Comparison of ENCODE assay signal across 8 cellular contexts in the genomic region with DNA sequence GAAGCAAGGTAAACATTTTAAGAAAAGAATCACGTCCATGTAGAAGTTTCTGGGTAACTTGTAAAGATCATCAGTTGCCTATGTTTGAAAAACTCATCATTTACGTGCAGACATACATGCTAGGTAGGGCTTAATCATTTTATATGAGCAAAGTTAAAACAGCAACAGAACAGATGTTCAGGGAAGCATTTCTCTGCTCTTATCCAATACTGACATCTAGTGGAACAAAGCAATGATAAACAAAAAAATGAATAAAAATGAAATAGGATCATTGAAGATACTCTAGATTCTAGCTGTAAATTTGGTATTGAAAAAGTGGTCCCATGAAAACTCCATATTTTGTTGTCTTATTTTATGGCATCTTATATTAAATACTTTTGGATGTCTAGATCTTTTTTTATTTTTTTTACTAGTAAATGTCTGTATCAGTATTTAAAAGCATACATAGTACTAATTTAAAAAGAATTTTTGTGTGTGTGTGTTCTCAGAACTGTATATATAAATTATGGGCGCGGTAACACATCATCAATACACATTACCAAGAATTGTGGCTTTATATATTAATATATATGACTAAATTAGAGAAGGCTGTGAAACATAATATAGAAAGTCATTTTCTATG.
DNase-seq lines count a peak whose midpoint lies in the region; ATAC-seq, FAIRE-seq and TF ChIP-seq lines count a peak whose summit lies in the region.

No MANE protein-coding gene starts in this region.

- intact Hi-C loops in prostate gland (cut with DNase I) = loop anchor here (10.0 kb wide), 1 partner anchor 328 kb away; no protein-coding TSS in a partner anchor

- no peaks in the 10 kb centered on the region for H3K36me3 ChIP-seq in prostate gland

- H3K27ac ChIP-seq in prostate gland = no peak overlapping the region

- in situ Hi-C loops in Caki2 (cut with HindIII; ENCODE audit: low pct_unique_long_range_greater_than_20kb, low sequenced_read_pairs) = no loop called here

- FAIRE-seq in endometrium (lab: Jason Lieb, UNC) = peak; percentile 57

- 28% methylated on average over 4 of the region's 4 CpGs for WGBS in prostate gland

- no peaks in the 10 kb centered on the region for H3K9me3 ChIP-seq in prostate gland

- TF ChIP-seq CTCF in prostate gland (IDR thresholded peaks at IDR 0.05) = peak in 3 of 4 experiments; percentile 45 to 62 (median 60)

- H3K4me3 ChIP-seq in prostate gland = no peak overlapping the region

- TF ChIP-seq POLR2A in prostate gland (IDR thresholded peaks at IDR 0.05) = no peak
- TF ChIP-seq POLR2A in GM18505 (IDR thresholded peaks at IDR 0.05; ENCODE audit: borderline replicate concordance, extremely low read depth, insufficient read depth, insufficient read length) = no peak

- ATAC-seq in HG02798 (IDR thresholded peaks at IDR 0.05; ENCODE audit: poor library complexity, unreplicated experiment) (peak; percentile 45), GM18505 (IDR thresholded peaks at IDR 0.05; ENCODE audit: unreplicated experiment) (no peak)

- no peaks in the 10 kb centered on the region for H3K4me1 ChIP-seq in prostate gland (replicated peaks)

- DNase-seq in Caki2 (ENCODE audit: low read depth) (peak; percentile 24), NCI-H82 (lab: John Stamatoyannopoulos, UW) (peak; percentile 48), prostate gland (ENCODE audit: low spot score) (no peak), NCI-H1930 (lab: John Stamatoyannopoulos, UW) (no peak)
- no peak for DNase-seq in activated CD4-positive, CD25-positive, alpha-beta regulatory T cell treated with anti-CD3 and anti-CD28 coated beads, Interleukin-2, amount 50 U/mL, for 72 hours

- H3K27me3 ChIP-seq in prostate gland (replicated peaks; ENCODE audit: insufficient read depth) = no peaks in the 10 kb centered on the region

Comparison
In these comparisons a context has a peak if more than half of its experiments do, and no peak if none do; other contexts are left out.
1. DNase-seq: peak in Caki2 (single experiment) and NCI-H82 (single experiment); none in prostate gland (single experiment), NCI-H1930 (0 of 2) and activated CD4-positive, CD25-positive, alpha-beta regulatory T cell treated with anti-CD3 and anti-CD28 coated beads, Interleukin-2, amount 50 U/mL, for 72 hours (single experiment).